12 cellular contexts compared by ENCODE assay signal in the genomic region with DNA sequence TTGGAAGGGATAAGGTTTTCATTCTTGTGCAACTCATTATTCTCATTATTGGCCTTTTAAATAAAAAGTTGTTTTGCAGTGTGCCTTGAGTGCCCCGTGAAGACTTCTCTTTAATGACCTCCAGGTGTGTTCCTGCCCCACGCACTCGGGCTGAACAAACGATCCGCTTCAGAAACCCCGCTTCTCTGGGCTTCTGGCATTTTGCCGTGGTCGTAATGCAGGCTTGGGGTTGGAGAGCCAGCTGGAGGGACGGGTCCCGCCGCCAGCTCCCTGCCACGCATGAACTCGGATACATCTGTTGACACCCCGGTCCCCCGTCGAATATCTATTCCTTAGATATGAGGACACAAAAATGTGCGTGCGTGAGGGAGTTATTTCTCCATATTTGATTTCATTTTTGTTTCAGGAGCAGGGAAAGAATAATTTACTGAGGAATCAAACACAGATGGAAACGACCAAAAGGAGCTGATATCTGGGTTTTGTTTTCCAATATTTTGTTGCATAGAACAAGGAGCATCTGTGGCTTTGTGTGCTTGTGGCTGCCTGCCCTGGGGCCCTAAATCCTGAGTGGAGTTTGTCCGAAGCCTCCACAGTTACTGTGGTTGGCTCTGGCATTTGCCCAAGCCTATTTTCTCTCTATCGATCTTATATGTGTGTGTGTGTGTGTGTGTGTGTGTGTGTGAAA. TPM values are rescaled to one million over a fixed set of nuclear protein-coding genes. Genes with fewer than 3 reads are reported as not detected.
DNase-seq lines count a peak whose midpoint lies in the region; ATAC-seq, FAIRE-seq and TF ChIP-seq lines count a peak whose summit lies in the region.
"Had no signal": no experiment of that assay in that cellular context is flagged by ENCODE, and none has a peak within 500 bp of the region (broad histone marks: within the 10 kb centered on the region; RNA-seq: fewer than 3 reads in every experiment).

No MANE protein-coding gene starts in this region.

- H3K27me3 Mint-ChIP-seq in astrocyte (ENCODE audit: low read depth, unreplicated experiment) (peaks cover 11% of the 10 kb centered on the region), naive B cell (peaks cover 0 to 11% (median 0%) of the 10 kb centered on the region in 3 donors)
- H3K27me3 Mint-ChIP-seq: activated T-cell treated with anti-CD3 and anti-CD28 coated beads, Interleukin-2, amount 50 U/mL, for 24 hours had no signal

- FAIRE-seq in astrocyte (lab: Jason Lieb, UNC), result no peak

- H3K79me2 ChIP-seq in astrocyte (ENCODE audit: insufficient read depth, low read length), result no peaks in the 10 kb centered on the region

- H3K27ac Mint-ChIP-seq in astrocyte (ENCODE audit: unreplicated experiment) (no peak overlapping the region), naive B cell (peak overlapping the region in 3 of 6 donors; percentile 68 to 87 (median 75))
- H3K27ac Mint-ChIP-seq: activated T-cell treated with anti-CD3 and anti-CD28 coated beads, Interleukin-2, amount 50 U/mL, for 24 hours had no signal

- no peak overlapping the region for H2AFZ ChIP-seq in astrocyte (ENCODE audit: low read depth, low read length)

- POLR2A ChIA-PET in AG04450 (lab: Yijun Ruan, JAX), result no interaction called here

- peak; percentile 17 to 30 for ATAC-seq in naive B cell (ENCODE audit: low read depth in 2 of 2)
- ATAC-seq in GM18870 (IDR thresholded peaks at IDR 0.05; ENCODE audit: unreplicated experiment), result no peak
- no peak for ATAC-seq in HG03045 (IDR thresholded peaks at IDR 0.05; ENCODE audit: unreplicated experiment)

- no peak for DNase-seq in AG04450 (ENCODE audit: low read depth, low spot score)
- peak; percentile 74 for DNase-seq in NAMALWA (ENCODE audit: low spot score)
- DNase-seq in astrocyte (ENCODE audit: low read depth), result no peak
- DNase-seq in naive B cell, result no peak
- no peak for DNase-seq in hippocampal formation (lab: John Stamatoyannopoulos, UW)
- no peak for DNase-seq in A172 (ENCODE audit: low spot score)
- DNase-seq: activated T-cell treated with anti-CD3 and anti-CD28 coated beads, Interleukin-2, amount 50 U/mL, for 24 hours; Peyer's patch had no signal

- peaks cover 26% of the 10 kb centered on the region for H3K4me1 ChIP-seq in astrocyte (ENCODE audit: insufficient read depth, low read length)

- H3K4me3 Mint-ChIP-seq in astrocyte (ENCODE audit: unreplicated experiment) (no peak overlapping the region), naive B cell (no peak overlapping the region)
- H3K4me3 Mint-ChIP-seq: activated T-cell treated with anti-CD3 and anti-CD28 coated beads, Interleukin-2, amount 50 U/mL, for 24 hours had no signal

- peak overlapping the region; percentile 50 for H3K4me2 ChIP-seq in astrocyte (ENCODE audit: low read length)

- H4K20me1 ChIP-seq in astrocyte (ENCODE audit: insufficient read depth, low read length), result peaks cover 5% of the 10 kb centered on the region

- TF ChIP-seq CTCF in AG04450 (IDR thresholded peaks at IDR 0.05; ENCODE audit: low read depth, low read length), result no peak
- no peak for TF ChIP-seq CTCF in astrocyte (IDR thresholded peaks at IDR 0.05; ENCODE audit: insufficient read depth, low read depth, low read length)

- H3K4me1 Mint-ChIP-seq in astrocyte (ENCODE audit: low read depth, unreplicated experiment) (peaks cover 22% of the 10 kb centered on the region), naive B cell (peaks cover 15 to 30% (median 16%) of the 10 kb centered on the region in 3 donors)

- CTCF ChIA-PET in AG04450 (lab: Charles Lee), result interaction anchor here (0.5 kb wide), 1 partner anchor 198 kb away, joined by 3 read pairs; no protein-coding TSS in a partner anchor

- no peak overlapping the region for H3K9ac ChIP-seq in astrocyte (ENCODE audit: low read length)

- H3K27me3 ChIP-seq in AG04450 (ENCODE audit: control insufficient read depth, insufficient read depth, low read length), result no peaks in the 10 kb centered on the region
- H3K27me3 ChIP-seq in astrocyte (ENCODE audit: insufficient read depth, low read length), result peaks cover 23% of the 10 kb centered on the region
- H3K27me3 ChIP-seq: Peyer's patch had no signal

- H3K36me3 ChIP-seq in astrocyte (ENCODE audit: insufficient read depth, low read length), result no peaks in the 10 kb centered on the region
- H3K36me3 ChIP-seq: Peyer's patch had no signal

- H3K36me3 Mint-ChIP-seq in astrocyte (ENCODE audit: low read depth, unreplicated experiment) (peaks cover 6% of the 10 kb centered on the region), naive B cell (no peaks in the 10 kb centered on the region)

- H3K9me3 Mint-ChIP-seq in astrocyte (ENCODE audit: unreplicated experiment) (no peaks in the 10 kb centered on the region), naive B cell (no peaks in the 10 kb centered on the region)
- H3K9me3 Mint-ChIP-seq: activated T-cell treated with anti-CD3 and anti-CD28 coated beads, Interleukin-2, amount 50 U/mL, for 24 hours had no signal

- H3K9me3 ChIP-seq in AG04450 (ENCODE audit: control insufficient read depth, insufficient read depth, low read length) (no peaks in the 10 kb centered on the region), astrocyte (ENCODE audit: insufficient read depth, low read depth, low read length) (no peaks in the 10 kb centered on the region)
- H3K9me3 ChIP-seq: Peyer's patch had no signal

- H3K4me3 ChIP-seq in AG04450 (ENCODE audit: low read depth, low read length) (no peak overlapping the region), astrocyte (ENCODE audit: insufficient read depth, low read depth, low read length) (peak overlapping the region; percentile 1)
- H3K4me3 ChIP-seq: lung, Peyer's patch had no signal

- H3K27ac ChIP-seq in AG04450 (ENCODE audit: low read depth, low read length) (peak overlapping the region; percentile 1), astrocyte (ENCODE audit: low read depth, low read length) (no peak overlapping the region)
- H3K27ac ChIP-seq: C4-2B, Peyer's patch had no signal

RNA-seq across cellular contexts. Expression of a gene that starts 17.0 kb away (rescaled TPM):
- 30.8 and 50.7 TPM in 2 replicates for polyA plus RNA-seq in AG04450 (2011; rRNA removed)
- polyA minus RNA-seq in AG04450 (2011; rRNA and poly(A)+ RNA removed), result 23.1 and 24.5 TPM in 2 replicates
- 264 and 273 TPM in 2 replicates for total RNA-seq in astrocyte
- 1 to 10 TPM; 1.2 to 4.4 (median 2.5) TPM for polyA plus RNA-seq in naive B cell (ENCODE audit: low read depth in 6 of 6)
- total RNA-seq in A172 (2014; rRNA removed; shearing (Covaris generic)), result 34.3 and 42.4 TPM in 2 replicates

RNA-seq across cellular contexts. Expression of a gene that starts 56.0 kb away (rescaled TPM):
- 6.8 and 8.9 TPM in 2 replicates for polyA plus RNA-seq in AG04450 (2011; rRNA removed)
- 8.1 and 9.9 TPM in 2 replicates for polyA minus RNA-seq in AG04450 (2011; rRNA and poly(A)+ RNA removed)
- 13.1 and 13.8 TPM in 2 replicates for total RNA-seq in astrocyte
- 1 to 10 TPM in 4 of 6 donors, under 1 TPM in 1, not detected in 1; 0.36 to 1.7 (median 1.3) TPM for polyA plus RNA-seq in naive B cell (ENCODE audit: low read depth in 6 of 6)
- total RNA-seq in A172 (2014; rRNA removed; shearing (Covaris generic)), result 26.1 and 35.5 TPM in 2 replicates

RNA-seq across cellular contexts. Expression of a gene that starts 59.5 kb away (rescaled TPM):
- 6.2 and 9.8 TPM in 2 replicates for polyA plus RNA-seq in AG04450 (2011; rRNA removed)
- polyA minus RNA-seq in AG04450 (2011; rRNA and poly(A)+ RNA removed), result 5.3 and 6.2 TPM in 2 replicates
- 18.7 and 19.7 TPM in 2 replicates for total RNA-seq in astrocyte
- 10 to 100 TPM; 17.7 to 29.3 (median 20.6) TPM for polyA plus RNA-seq in naive B cell (ENCODE audit: low read depth in 6 of 6)
- 69.2 and 87.9 TPM in 2 replicates for total RNA-seq in A172 (2014; rRNA removed; shearing (Covaris generic))

Comparison
In these comparisons a context has a peak if more than half of its experiments do, and no peak if none do; other contexts are left out.
1. ATAC-seq: peak in naive B cell (2 of 2); none in GM18870 (single experiment) and HG03045 (single experiment).